1 cellular context compared by ENCODE assay signal in the genomic region with DNA sequence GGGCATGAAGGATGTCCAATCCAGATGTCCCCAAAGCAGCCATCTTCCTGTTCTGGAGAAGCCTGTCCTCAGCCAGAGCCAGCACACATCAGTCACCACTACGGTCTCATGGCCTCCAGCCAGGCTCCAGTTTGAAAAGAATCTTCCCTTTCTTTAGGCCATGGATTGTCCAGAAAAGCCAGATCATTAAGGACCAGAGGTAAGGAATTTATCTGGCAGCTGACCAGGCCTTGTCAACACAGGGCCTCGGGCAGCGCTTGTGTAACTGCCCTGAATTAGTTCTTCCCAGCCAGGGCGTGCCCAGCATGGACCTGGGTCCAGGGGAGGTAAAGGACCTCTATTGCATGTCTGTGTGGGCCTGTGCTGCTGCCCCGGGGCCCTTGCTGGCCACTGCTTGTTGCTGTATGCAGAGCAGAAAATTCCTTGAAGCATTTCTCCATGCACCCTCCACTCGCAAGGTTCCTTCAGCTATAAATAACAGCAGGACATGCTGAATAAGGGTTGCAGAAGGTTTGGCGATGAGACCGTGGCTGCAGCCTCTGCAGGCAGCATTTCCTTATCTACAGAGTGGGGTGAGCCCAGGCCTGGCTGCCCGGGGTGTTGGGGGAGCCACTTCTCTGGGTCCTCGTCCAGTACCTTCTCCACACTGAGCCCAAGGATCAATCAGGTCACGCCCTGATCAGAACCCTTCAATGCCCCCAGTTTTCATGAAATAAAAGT.
TF ChIP-seq lines count a peak whose summit lies in the region.

No MANE protein-coding gene starts in this region.

TF ChIP-seq in HepG2, 621 proteins besides CTCF, POLR2A, EP300 and RAD21 (continued from another document and continues in another):
- TF ChIP-seq, protein P1, sequence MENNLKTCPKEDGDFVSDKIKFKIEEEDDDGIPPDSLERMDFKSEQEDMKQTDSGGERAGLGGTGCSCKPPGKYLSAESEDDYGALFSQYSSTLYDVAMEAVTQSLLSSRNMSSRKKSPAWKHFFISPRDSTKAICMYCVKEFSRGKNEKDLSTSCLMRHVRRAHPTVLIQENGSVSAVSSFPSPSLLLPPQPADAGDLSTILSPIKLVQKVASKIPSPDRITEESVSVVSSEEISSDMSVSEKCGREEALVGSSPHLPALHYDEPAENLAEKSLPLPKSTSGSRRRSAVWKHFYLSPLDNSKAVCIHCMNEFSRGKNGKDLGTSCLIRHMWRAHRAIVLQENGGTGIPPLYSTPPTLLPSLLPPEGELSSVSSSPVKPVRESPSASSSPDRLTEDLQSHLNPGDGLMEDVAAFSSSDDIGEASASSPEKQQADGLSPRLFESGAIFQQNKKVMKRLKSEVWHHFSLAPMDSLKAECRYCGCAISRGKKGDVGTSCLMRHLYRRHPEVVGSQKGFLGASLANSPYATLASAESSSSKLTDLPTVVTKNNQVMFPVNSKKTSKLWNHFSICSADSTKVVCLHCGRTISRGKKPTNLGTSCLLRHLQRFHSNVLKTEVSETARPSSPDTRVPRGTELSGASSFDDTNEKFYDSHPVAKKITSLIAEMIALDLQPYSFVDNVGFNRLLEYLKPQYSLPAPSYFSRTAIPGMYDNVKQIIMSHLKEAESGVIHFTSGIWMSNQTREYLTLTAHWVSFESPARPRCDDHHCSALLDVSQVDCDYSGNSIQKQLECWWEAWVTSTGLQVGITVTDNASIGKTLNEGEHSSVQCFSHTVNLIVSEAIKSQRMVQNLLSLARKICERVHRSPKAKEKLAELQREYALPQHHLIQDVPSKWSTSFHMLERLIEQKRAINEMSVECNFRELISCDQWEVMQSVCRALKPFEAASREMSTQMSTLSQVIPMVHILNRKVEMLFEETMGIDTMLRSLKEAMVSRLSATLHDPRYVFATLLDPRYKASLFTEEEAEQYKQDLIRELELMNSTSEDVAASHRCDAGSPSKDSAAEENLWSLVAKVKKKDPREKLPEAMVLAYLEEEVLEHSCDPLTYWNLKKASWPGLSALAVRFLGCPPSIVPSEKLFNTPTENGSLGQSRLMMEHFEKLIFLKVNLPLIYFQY (CRISPR knock-in tag; IDR thresholded peaks at IDR 0.05; ENCODE audit: borderline replicate concordance): no peak; the same call in 1 of the 2 replicates
- TF ChIP-seq SOX5 (CRISPR knock-in tag; IDR thresholded peaks at IDR 0.05; ENCODE audit: borderline replicate concordance): peak; percentile 58
- no peak for TF ChIP-seq AHR (CRISPR knock-in tag; IDR thresholded peaks at IDR 0.05)
- TF ChIP-seq, protein P2, sequence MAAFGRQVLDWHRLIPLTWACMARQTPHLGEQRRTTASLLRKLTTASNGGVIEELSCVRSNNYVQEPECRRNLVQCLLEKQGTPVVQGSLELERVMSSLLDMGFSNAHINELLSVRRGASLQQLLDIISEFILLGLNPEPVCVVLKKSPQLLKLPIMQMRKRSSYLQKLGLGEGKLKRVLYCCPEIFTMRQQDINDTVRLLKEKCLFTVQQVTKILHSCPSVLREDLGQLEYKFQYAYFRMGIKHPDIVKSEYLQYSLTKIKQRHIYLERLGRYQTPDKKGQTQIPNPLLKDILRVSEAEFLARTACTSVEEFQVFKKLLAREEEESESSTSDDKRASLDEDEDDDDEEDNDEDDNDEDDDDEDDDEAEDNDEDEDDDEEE (CRISPR knock-in tag; IDR thresholded peaks at IDR 0.05): 0 out of 2 replicates have a peak, but pooled peaks have one; percentile 23
- TF ChIP-seq ZFX (CRISPR knock-in tag; IDR thresholded peaks at IDR 0.05; ENCODE audit: low read depth): peak; percentile 83
- peak; percentile 56 for TF ChIP-seq BCL6 (CRISPR knock-in tag; IDR thresholded peaks at IDR 0.05)
- TF ChIP-seq STAT5B (CRISPR knock-in tag; IDR thresholded peaks at IDR 0.05): no peak
- no peak for TF ChIP-seq ZNF781 (CRISPR knock-in tag; IDR thresholded peaks at IDR 0.05; ENCODE audit: borderline replicate concordance, not compliant biosample characterization)
- no peak for TF ChIP-seq MEF2D (CRISPR knock-in tag; IDR thresholded peaks at IDR 0.05)
- TF ChIP-seq ZNF274 (CRISPR knock-in tag; IDR thresholded peaks at IDR 0.05): no peak
- peak; percentile 72 for TF ChIP-seq RXRA (CRISPR knock-in tag; IDR thresholded peaks at IDR 0.05)
- TF ChIP-seq, protein P3, sequence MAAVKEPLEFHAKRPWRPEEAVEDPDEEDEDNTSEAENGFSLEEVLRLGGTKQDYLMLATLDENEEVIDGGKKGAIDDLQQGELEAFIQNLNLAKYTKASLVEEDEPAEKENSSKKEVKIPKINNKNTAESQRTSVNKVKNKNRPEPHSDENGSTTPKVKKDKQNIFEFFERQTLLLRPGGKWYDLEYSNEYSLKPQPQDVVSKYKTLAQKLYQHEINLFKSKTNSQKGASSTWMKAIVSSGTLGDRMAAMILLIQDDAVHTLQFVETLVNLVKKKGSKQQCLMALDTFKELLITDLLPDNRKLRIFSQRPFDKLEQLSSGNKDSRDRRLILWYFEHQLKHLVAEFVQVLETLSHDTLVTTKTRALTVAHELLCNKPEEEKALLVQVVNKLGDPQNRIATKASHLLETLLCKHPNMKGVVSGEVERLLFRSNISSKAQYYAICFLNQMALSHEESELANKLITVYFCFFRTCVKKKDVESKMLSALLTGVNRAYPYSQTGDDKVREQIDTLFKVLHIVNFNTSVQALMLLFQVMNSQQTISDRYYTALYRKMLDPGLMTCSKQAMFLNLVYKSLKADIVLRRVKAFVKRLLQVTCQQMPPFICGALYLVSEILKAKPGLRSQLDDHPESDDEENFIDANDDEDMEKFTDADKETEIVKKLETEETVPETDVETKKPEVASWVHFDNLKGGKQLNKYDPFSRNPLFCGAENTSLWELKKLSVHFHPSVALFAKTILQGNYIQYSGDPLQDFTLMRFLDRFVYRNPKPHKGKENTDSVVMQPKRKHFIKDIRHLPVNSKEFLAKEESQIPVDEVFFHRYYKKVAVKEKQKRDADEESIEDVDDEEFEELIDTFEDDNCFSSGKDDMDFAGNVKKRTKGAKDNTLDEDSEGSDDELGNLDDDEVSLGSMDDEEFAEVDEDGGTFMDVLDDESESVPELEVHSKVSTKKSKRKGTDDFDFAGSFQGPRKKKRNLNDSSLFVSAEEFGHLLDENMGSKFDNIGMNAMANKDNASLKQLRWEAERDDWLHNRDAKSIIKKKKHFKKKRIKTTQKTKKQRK (IDR thresholded peaks at IDR 0.05; ENCODE audit: low read length): no peak
- peak; percentile 46; the same call in 1 of the 2 replicates for TF ChIP-seq ZNF501 (CRISPR knock-in tag; IDR thresholded peaks at IDR 0.05)
- TF ChIP-seq ZNF296 (CRISPR knock-in tag; conservative IDR thresholded peaks at IDR 0.05): peak; percentile 86
- peak; percentile 74; the same call in 1 of the 2 replicates for TF ChIP-seq MEIS2 (CRISPR knock-in tag; IDR thresholded peaks at IDR 0.05)
- TF ChIP-seq SALL1 (CRISPR knock-in tag; IDR thresholded peaks at IDR 0.05): peak; percentile 82
- TF ChIP-seq MTA1 (CRISPR knock-in tag; IDR thresholded peaks at IDR 0.05; ENCODE audit: borderline replicate concordance): 0 out of 2 replicates have a peak, but pooled peaks have one; percentile 26
- peak; percentile 61; the same call in 1 of the 3 replicates for TF ChIP-seq MXI1 (IDR thresholded peaks at IDR 0.05; ENCODE audit: borderline replicate concordance, low read depth, low read length)
- no peak for TF ChIP-seq ZNF282 (IDR thresholded peaks at IDR 0.05; ENCODE audit: partially characterized antibody)
- no peak for TF ChIP-seq ZNF20 (CRISPR knock-in tag; IDR thresholded peaks at IDR 0.05)
- TF ChIP-seq, protein P4, sequence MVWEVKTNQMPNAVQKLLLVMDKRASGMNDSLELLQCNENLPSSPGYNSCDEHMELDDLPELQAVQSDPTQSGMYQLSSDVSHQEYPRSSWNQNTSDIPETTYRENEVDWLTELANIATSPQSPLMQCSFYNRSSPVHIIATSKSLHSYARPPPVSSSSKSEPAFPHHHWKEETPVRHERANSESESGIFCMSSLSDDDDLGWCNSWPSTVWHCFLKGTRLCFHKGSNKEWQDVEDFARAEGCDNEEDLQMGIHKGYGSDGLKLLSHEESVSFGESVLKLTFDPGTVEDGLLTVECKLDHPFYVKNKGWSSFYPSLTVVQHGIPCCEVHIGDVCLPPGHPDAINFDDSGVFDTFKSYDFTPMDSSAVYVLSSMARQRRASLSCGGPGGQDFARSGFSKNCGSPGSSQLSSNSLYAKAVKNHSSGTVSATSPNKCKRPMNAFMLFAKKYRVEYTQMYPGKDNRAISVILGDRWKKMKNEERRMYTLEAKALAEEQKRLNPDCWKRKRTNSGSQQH (CRISPR knock-in tag; IDR thresholded peaks at IDR 0.05; ENCODE audit: low read depth): no peak
- peak; percentile 62; the same call in 1 of the 2 replicates for TF ChIP-seq MED1 (CRISPR knock-in tag; IDR thresholded peaks at IDR 0.05)
- TF ChIP-seq ZNF614 (CRISPR knock-in tag; IDR thresholded peaks at IDR 0.05; ENCODE audit: borderline replicate concordance): no peak
- TF ChIP-seq, protein P5, sequence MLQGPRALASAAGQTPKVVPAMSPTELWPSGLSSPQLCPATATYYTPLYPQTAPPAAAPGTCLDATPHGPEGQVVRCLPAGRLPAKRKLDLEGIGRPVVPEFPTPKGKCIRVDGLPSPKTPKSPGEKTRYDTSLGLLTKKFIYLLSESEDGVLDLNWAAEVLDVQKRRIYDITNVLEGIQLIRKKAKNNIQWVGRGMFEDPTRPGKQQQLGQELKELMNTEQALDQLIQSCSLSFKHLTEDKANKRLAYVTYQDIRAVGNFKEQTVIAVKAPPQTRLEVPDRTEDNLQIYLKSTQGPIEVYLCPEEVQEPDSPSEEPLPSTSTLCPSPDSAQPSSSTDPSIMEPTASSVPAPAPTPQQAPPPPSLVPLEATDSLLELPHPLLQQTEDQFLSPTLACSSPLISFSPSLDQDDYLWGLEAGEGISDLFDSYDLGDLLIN (CRISPR knock-in tag; IDR thresholded peaks at IDR 0.05; ENCODE audit: borderline replicate concordance): no peak
- TF ChIP-seq, protein P6, sequence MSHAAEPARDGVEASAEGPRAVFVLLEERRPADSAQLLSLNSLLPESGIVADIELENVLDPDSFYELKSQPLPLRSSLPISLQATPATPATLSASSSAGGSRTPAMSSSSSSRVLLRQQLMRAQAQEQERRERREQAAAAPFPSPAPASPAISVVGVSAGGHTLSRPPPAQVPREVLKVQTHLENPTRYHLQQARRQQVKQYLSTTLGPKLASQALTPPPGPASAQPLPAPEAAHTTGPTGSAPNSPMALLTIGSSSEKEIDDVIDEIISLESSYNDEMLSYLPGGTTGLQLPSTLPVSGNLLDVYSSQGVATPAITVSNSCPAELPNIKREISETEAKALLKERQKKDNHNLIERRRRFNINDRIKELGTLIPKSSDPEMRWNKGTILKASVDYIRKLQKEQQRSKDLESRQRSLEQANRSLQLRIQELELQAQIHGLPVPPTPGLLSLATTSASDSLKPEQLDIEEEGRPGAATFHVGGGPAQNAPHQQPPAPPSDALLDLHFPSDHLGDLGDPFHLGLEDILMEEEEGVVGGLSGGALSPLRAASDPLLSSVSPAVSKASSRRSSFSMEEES (CRISPR knock-in tag; IDR thresholded peaks at IDR 0.05): peak; percentile 58; the same call in 1 of the 2 replicates
- peak; percentile 81 for TF ChIP-seq GATAD2A (CRISPR knock-in tag; IDR thresholded peaks at IDR 0.05)
- peak; percentile 87 for TF ChIP-seq HNF4A (CRISPR knock-in tag; IDR thresholded peaks at IDR 0.05)
- no peak for TF ChIP-seq SOX6 (IDR thresholded peaks at IDR 0.05)
- TF ChIP-seq SOX6 (CRISPR knock-in tag; IDR thresholded peaks at IDR 0.05): peak; percentile 63
- no peak for TF ChIP-seq ZNF737 (CRISPR knock-in tag; IDR thresholded peaks at IDR 0.05; ENCODE audit: borderline replicate concordance)
- no peak for TF ChIP-seq FOXP1 (IDR thresholded peaks at IDR 0.05)
- peak; percentile 19; the same call in 1 of the 2 replicates for TF ChIP-seq FOXP1 (CRISPR knock-in tag; IDR thresholded peaks at IDR 0.05)
- no peak for TF ChIP-seq ZNF629 (CRISPR knock-in tag; conservative IDR thresholded peaks at IDR 0.05)
- TF ChIP-seq, protein P7, sequence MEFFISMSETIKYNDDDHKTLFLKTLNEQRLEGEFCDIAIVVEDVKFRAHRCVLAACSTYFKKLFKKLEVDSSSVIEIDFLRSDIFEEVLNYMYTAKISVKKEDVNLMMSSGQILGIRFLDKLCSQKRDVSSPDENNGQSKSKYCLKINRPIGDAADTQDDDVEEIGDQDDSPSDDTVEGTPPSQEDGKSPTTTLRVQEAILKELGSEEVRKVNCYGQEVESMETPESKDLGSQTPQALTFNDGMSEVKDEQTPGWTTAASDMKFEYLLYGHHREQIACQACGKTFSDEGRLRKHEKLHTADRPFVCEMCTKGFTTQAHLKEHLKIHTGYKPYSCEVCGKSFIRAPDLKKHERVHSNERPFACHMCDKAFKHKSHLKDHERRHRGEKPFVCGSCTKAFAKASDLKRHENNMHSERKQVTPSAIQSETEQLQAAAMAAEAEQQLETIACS (CRISPR knock-in tag; IDR thresholded peaks at IDR 0.05): no peak
- peak; percentile 46; the same call in 1 of the 2 replicates for TF ChIP-seq TBX2 (CRISPR knock-in tag; IDR thresholded peaks at IDR 0.05; ENCODE audit: borderline replicate concordance)
- TF ChIP-seq ZNF337 (CRISPR knock-in tag; IDR thresholded peaks at IDR 0.05; ENCODE audit: borderline replicate concordance, low read depth): peak; percentile 45; the same call in 1 of the 2 replicates
- TF ChIP-seq, protein P8, sequence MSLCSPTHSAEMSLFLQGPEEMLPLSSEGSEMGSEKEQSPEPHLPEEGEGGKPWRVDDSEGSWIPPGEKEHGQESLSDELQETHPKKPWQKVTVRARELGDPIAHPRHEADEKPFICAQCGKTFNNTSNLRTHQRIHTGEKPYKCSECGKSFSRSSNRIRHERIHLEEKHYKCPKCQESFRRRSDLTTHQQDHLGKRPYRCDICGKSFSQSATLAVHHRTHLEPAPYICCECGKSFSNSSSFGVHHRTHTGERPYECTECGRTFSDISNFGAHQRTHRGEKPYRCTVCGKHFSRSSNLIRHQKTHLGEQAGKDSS (CRISPR knock-in tag; IDR thresholded peaks at IDR 0.05; ENCODE audit: borderline replicate concordance, low read depth): 0 out of 2 replicates have a peak, but pooled peaks have one; percentile 33
- TF ChIP-seq, protein P9, sequence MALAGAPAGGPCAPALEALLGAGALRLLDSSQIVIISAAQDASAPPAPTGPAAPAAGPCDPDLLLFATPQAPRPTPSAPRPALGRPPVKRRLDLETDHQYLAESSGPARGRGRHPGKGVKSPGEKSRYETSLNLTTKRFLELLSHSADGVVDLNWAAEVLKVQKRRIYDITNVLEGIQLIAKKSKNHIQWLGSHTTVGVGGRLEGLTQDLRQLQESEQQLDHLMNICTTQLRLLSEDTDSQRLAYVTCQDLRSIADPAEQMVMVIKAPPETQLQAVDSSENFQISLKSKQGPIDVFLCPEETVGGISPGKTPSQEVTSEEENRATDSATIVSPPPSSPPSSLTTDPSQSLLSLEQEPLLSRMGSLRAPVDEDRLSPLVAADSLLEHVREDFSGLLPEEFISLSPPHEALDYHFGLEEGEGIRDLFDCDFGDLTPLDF (CRISPR knock-in tag; IDR thresholded peaks at IDR 0.05): no peak
- no peak for TF ChIP-seq ZNF496 (CRISPR knock-in tag; IDR thresholded peaks at IDR 0.05; ENCODE audit: insufficient replicate concordance)
- TF ChIP-seq GLI4 (CRISPR knock-in tag; IDR thresholded peaks at IDR 0.05; ENCODE audit: borderline replicate concordance): no peak
- TF ChIP-seq SMARCE1 (IDR thresholded peaks at IDR 0.05; ENCODE audit: borderline replicate concordance): no peak
- TF ChIP-seq FLYWCH1 (CRISPR knock-in tag; IDR thresholded peaks at IDR 0.05): no peak
- no peak for TF ChIP-seq ZNF33A (CRISPR knock-in tag; IDR thresholded peaks at IDR 0.05; ENCODE audit: borderline replicate concordance)
- no peak for TF ChIP-seq ZNF101 (CRISPR knock-in tag; IDR thresholded peaks at IDR 0.05; ENCODE audit: borderline replicate concordance, low read depth)
